8 cellular contexts compared by ENCODE assay signal in the genomic region with DNA sequence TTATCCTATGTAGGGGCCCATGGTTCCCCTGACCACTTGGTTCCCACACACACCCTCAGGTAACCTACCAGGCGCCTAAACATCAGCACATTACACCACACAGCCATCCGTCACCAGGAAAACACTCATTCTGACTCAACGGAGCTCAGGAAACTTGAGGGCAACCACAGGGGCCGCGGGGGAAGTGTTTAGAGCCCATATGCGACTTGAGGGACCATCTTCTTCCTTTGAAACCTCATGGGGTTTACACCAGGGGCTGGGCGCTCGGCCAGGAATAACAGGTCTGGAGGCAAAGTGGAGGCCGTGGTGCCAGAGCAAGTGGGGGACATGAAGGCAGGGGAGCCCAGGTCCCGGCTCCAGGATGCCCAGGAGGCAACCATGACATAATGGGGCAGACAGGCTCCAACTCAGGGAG. TPM values are rescaled to one million over a fixed set of nuclear protein-coding genes. Genes with fewer than 3 reads are reported as not detected.
DNase-seq lines count a peak whose midpoint lies in the region; ATAC-seq and TF ChIP-seq lines count a peak whose summit lies in the region.

No MANE protein-coding gene starts in this region.

- H3K27ac ChIP-seq in dorsolateral prefrontal cortex: peak overlapping the region in 32 of 59 donors; percentile 2 to 81 (median 52)
- H3K27ac ChIP-seq in skin epidermis: peak overlapping the region in 7 of 21 experiments; percentile 25 to 77 (median 62)

- H3K36me3 Mint-ChIP-seq in activated CD4-positive, alpha-beta T cell treated with anti-CD3 and anti-CD28 coated beads, Interleukin-2, amount 10 ng/mL, durations not matched to agents 24 days and 14 days (ENCODE audit: low read depth): peaks cover 5% of the 10 kb centered on the region

- H3K9me3 Mint-ChIP-seq in activated CD4-positive, alpha-beta T cell treated with anti-CD3 and anti-CD28 coated beads, Interleukin-2, amount 10 ng/mL, durations not matched to agents 24 days and 14 days: no peaks in the 10 kb centered on the region

- ATAC-seq in HG02571 (IDR thresholded peaks at IDR 0.05; ENCODE audit: unreplicated experiment) (no peak), GM18873 (IDR thresholded peaks at IDR 0.05; ENCODE audit: low FRiP score, unreplicated experiment) (no peak)

- H3K4me3 ChIP-seq in dorsolateral prefrontal cortex (peak overlapping the region in 54 of 59 donors; percentile 45 to 94 (median 82)), skin epidermis (peak overlapping the region in 6 of 7 experiments; percentile 46 to 82 (median 74))

- DNase-seq in AML-193 (lab: John Stamatoyannopoulos, UW) (peak; percentile 88 to 93), KG1 (lab: John Stamatoyannopoulos, UW) (peak; percentile 83), dorsolateral prefrontal cortex (no peak), NCI-H510A (lab: John Stamatoyannopoulos, UW) (no peak)
- peak; percentile 91 for DNase-seq in activated CD4-positive, alpha-beta T cell treated with anti-CD3 and anti-CD28 coated beads, Interleukin-2, amount 10 ng/mL, durations not matched to agents 24 days and 14 days

- H3K4me3 Mint-ChIP-seq in activated CD4-positive, alpha-beta T cell treated with anti-CD3 and anti-CD28 coated beads, Interleukin-2, amount 10 ng/mL, durations not matched to agents 24 days and 14 days: peak overlapping the region; percentile 92

- intact Hi-C loops in activated CD4-positive, alpha-beta T cell treated with anti-CD3 and anti-CD28 coated beads, Interleukin-2, amount 10 ng/mL, durations not matched to agents 24 days and 14 days (cut with micrococcal nuclease): loop anchor here (1.0 to 5.0 kb wide), 4 partner anchors 20 to 196 kb away; partner anchors contain the start of genes ABHD11, BAZ1B, BUD23 and DNAJC30
- intact Hi-C loops in dorsolateral prefrontal cortex (cut with DNase I): loop anchor here (5.0 kb wide), 2 partner anchors 36 to 51 kb away; partner anchors contain the start of genes BUD23 (in 2 of the 2), DNAJC30 (in 2 of the 2) and VPS37D (in 1 of the 2)

- TF ChIP-seq CTCF in dorsolateral prefrontal cortex (IDR thresholded peaks at IDR 0.05 in 54 of 56, conservative IDR thresholded peaks at IDR 0.05 in 2 of 56; ENCODE audit: low read depth in 1 of 56, partially characterized antibody in 56 of 56): no peak

- peaks cover 36% of the 10 kb centered on the region for H3K4me1 Mint-ChIP-seq in activated CD4-positive, alpha-beta T cell treated with anti-CD3 and anti-CD28 coated beads, Interleukin-2, amount 10 ng/mL, durations not matched to agents 24 days and 14 days

- no peaks in the 10 kb centered on the region for H3K27me3 ChIP-seq in dorsolateral prefrontal cortex

- H3K27ac Mint-ChIP-seq in activated CD4-positive, alpha-beta T cell treated with anti-CD3 and anti-CD28 coated beads, Interleukin-2, amount 10 ng/mL, durations not matched to agents 24 days and 14 days: peak overlapping the region; percentile 91

- H3K27me3 Mint-ChIP-seq in activated CD4-positive, alpha-beta T cell treated with anti-CD3 and anti-CD28 coated beads, Interleukin-2, amount 10 ng/mL, durations not matched to agents 24 days and 14 days: peaks cover 19% of the 10 kb centered on the region

RNA-seq across cellular contexts. Expression of gene STX1A, which starts 1.5 kb away (rescaled TPM):
- 19.0 and 19.4 TPM in 2 replicates for total RNA-seq in activated CD4-positive, alpha-beta T cell treated with anti-CD3 and anti-CD28 coated beads, Interleukin-2, amount 10 ng/mL, durations not matched to agents 24 days and 14 days
- 100 to 1,000 TPM in 114 of 120 experiments, 10 to 100 TPM in 6; 59.6 to 264 (median 153) TPM for total RNA-seq in dorsolateral prefrontal cortex

RNA-seq across cellular contexts. Expression of gene ABHD11, which starts 20.6 kb away (rescaled TPM):
- total RNA-seq in activated CD4-positive, alpha-beta T cell treated with anti-CD3 and anti-CD28 coated beads, Interleukin-2, amount 10 ng/mL, durations not matched to agents 24 days and 14 days: 20.8 and 23.0 TPM in 2 replicates
- 10 to 100 TPM in 119 of 120 experiments, 1 to 10 TPM in 1; 8.9 to 40.2 (median 19.5) TPM for total RNA-seq in dorsolateral prefrontal cortex

RNA-seq across cellular contexts. Expression of gene BUD23, which starts 34.6 kb away (rescaled TPM):
- total RNA-seq in activated CD4-positive, alpha-beta T cell treated with anti-CD3 and anti-CD28 coated beads, Interleukin-2, amount 10 ng/mL, durations not matched to agents 24 days and 14 days: 133 TPM in 2 replicates
- total RNA-seq in dorsolateral prefrontal cortex: 10 to 100 TPM; 32.0 to 61.9 (median 46.1) TPM

RNA-seq across cellular contexts. Expression of gene DNAJC30, which starts 34.7 kb away (rescaled TPM):
- 9.4 and 10.9 TPM in 2 replicates for total RNA-seq in activated CD4-positive, alpha-beta T cell treated with anti-CD3 and anti-CD28 coated beads, Interleukin-2, amount 10 ng/mL, durations not matched to agents 24 days and 14 days
- total RNA-seq in dorsolateral prefrontal cortex: 10 to 100 TPM in 119 of 120 experiments, 1 to 10 TPM in 1; 9.5 to 21.4 (median 15.8) TPM

RNA-seq across cellular contexts. Expression of gene VPS37D, which starts 50.4 kb away (rescaled TPM):
- total RNA-seq in activated CD4-positive, alpha-beta T cell treated with anti-CD3 and anti-CD28 coated beads, Interleukin-2, amount 10 ng/mL, durations not matched to agents 24 days and 14 days: 0.40 and 0.47 TPM in 2 replicates
- 10 to 100 TPM in 58 of 120 experiments, 1 to 10 TPM in 62; 5.8 to 17.7 (median 9.9) TPM for total RNA-seq in dorsolateral prefrontal cortex

Comparison
In these comparisons a context has a peak if more than half of its experiments do, and no peak if none do; other contexts are left out.
1. DNase-seq: peak in AML-193 (2 of 2), KG1 (single experiment) and activated CD4-positive, alpha-beta T cell treated with anti-CD3 and anti-CD28 coated beads, Interleukin-2, amount 10 ng/mL, durations not matched to agents 24 days and 14 days (single experiment); none in dorsolateral prefrontal cortex (0 of 10) and NCI-H510A (single experiment).